In genomic region chr4:119040261-119040660, GRCh38 we compare ENCODE assay signal across 11 cellular contexts.
DNase-seq lines count a peak whose midpoint lies in the region; ATAC-seq and TF ChIP-seq lines count a peak whose summit lies in the region.
"Had no signal": no experiment of that assay in that cellular context is flagged by ENCODE, and none has a peak within 500 bp of the region (broad histone marks: within the 10 kb centered on the region; RNA-seq: fewer than 3 reads in every experiment).

No MANE protein-coding gene starts in this region.

- H3K9me3 ChIP-seq in spleen: no peaks in the 10 kb centered on the region
- no peaks in the 10 kb centered on the region for H3K9me3 ChIP-seq in naive thymus-derived CD4-positive, alpha-beta T cell (ENCODE audit: control insufficient read depth in 2 of 3, low read length in 3 of 3)

- CTCF ChIA-PET in naive thymus-derived CD4-positive, alpha-beta T cell (lab: Charles Lee): interaction anchor here (1.0 to 3.9 kb wide), 6 partner anchors 47 to 452 kb away, joined by 3 to 29 read pairs (median 3); partner anchors contain the start of gene USP53

- POLR2A ChIA-PET in naive thymus-derived CD4-positive, alpha-beta T cell (lab: Charles Lee): interaction anchor here (0.7 to 1.9 kb wide), 3 partner anchors 173 to 260 kb away, joined by 3 to 8 read pairs (median 4); partner anchors contain the start of gene USP53

- H3K27me3 ChIP-seq in brain microvascular endothelial cell (replicated peaks): no peaks in the 10 kb centered on the region
- H3K27me3 ChIP-seq in spleen (replicated peaks in 1 of 7): no peaks in the 10 kb centered on the region
- H3K27me3 ChIP-seq in naive thymus-derived CD4-positive, alpha-beta T cell (ENCODE audit: control insufficient read depth in 2 of 2, insufficient read depth in 2 of 2, low read length in 2 of 2): no peaks in the 10 kb centered on the region

- no peaks in the 10 kb centered on the region for H3K36me3 Mint-ChIP-seq in naive thymus-derived CD4-positive, alpha-beta T cell

- WGBS in spleen, 5 donors: 74 to 89% (median 86%) methylated on average over 3 of the region's 3 CpGs

- TF ChIP-seq POLR2A in spleen (IDR thresholded peaks at IDR 0.05): no peak

- no peaks in the 10 kb centered on the region for H3K36me3 ChIP-seq in brain microvascular endothelial cell (replicated peaks)
- no peaks in the 10 kb centered on the region for H3K36me3 ChIP-seq in spleen
- no peaks in the 10 kb centered on the region for H3K36me3 ChIP-seq in naive thymus-derived CD4-positive, alpha-beta T cell (ENCODE audit: control insufficient read depth in 2 of 3, insufficient read depth in 3 of 3, low read length in 3 of 3)

- ATAC-seq in naive thymus-derived CD4-positive, alpha-beta T cell: no peak
- ATAC-seq in HG03097 (IDR thresholded peaks at IDR 0.05; ENCODE audit: low FRiP score, unreplicated experiment): no peak

- H3K4me3 ChIP-seq in brain microvascular endothelial cell (ENCODE audit: low read depth, low read length): no peak overlapping the region
- no peak overlapping the region for H3K4me3 ChIP-seq in spleen
- H3K4me3 ChIP-seq in naive thymus-derived CD4-positive, alpha-beta T cell (ENCODE audit: low read length): no peak overlapping the region

- TF ChIP-seq CTCF in brain microvascular endothelial cell (IDR thresholded peaks at IDR 0.05; ENCODE audit: low read depth, low read length, missing control alignments): no peak
- TF ChIP-seq CTCF in spleen (IDR thresholded peaks at IDR 0.05 in 8 of 11, conservative IDR thresholded peaks at IDR 0.05 in 3 of 11): no peak

- peaks cover 0 to 25% (median 11%) of the 10 kb centered on the region in 6 donors for H3K4me1 ChIP-seq in spleen
- H3K4me1 ChIP-seq in naive thymus-derived CD4-positive, alpha-beta T cell (ENCODE audit: control insufficient read depth in 2 of 2, insufficient read depth in 2 of 2, low read length in 2 of 2): no peaks in the 10 kb centered on the region

- no peaks in the 10 kb centered on the region for H3K27me3 Mint-ChIP-seq in naive thymus-derived CD4-positive, alpha-beta T cell

- no peak overlapping the region for H3K4me3 Mint-ChIP-seq in naive thymus-derived CD4-positive, alpha-beta T cell

- in situ Hi-C loops in brain microvascular endothelial cell (cut with HindIII; ENCODE audit: low pct_ligation_motif_present, low sequenced_read_pairs): no loop called here
- in situ Hi-C loops in G401 (cut with HindIII; ENCODE audit: low sequenced_read_pairs): no loop called here

- H3K27ac Mint-ChIP-seq in naive thymus-derived CD4-positive, alpha-beta T cell: no peak overlapping the region

- peaks cover 0 to 12% (median 0%) of the 10 kb centered on the region in 7 donors for H3K4me1 Mint-ChIP-seq in naive thymus-derived CD4-positive, alpha-beta T cell

- H3K27ac ChIP-seq in brain microvascular endothelial cell (peak overlapping the region; percentile 67), spleen (peak overlapping the region in 6 of 8 donors; percentile 9 to 64 (median 32))
- no peak overlapping the region for H3K27ac ChIP-seq in naive thymus-derived CD4-positive, alpha-beta T cell (ENCODE audit: low read depth, low read length)

- intact Hi-C loops in spleen (cut with DNase I; ENCODE audit: low total_unique reads): loop anchor here (5.0 to 10.0 kb wide), 2 partner anchors 175 to 242 kb away; partner anchors contain the start of gene USP53
- intact Hi-C loops in naive thymus-derived CD4-positive, alpha-beta T cell (cut with micrococcal nuclease): loop anchor here (5.0 to 10.0 kb wide), 9 partner anchors 58 to 1015 kb away; partner anchors contain the start of gene PDE5A (in 1 of the 2)

- H3K9me3 Mint-ChIP-seq in naive thymus-derived CD4-positive, alpha-beta T cell: no peaks in the 10 kb centered on the region

- peak; percentile 55 for DNase-seq in EH (ENCODE audit: low read depth)
- no peak for DNase-seq in brain microvascular endothelial cell
- peak; percentile 51 for DNase-seq in iris pigment epithelial cell (ENCODE audit: low read depth)
- DNase-seq in spleen: no peak
- DNase-seq in naive thymus-derived CD4-positive, alpha-beta T cell: no peak
- DNase-seq in islet precursor cell: no peak
- DNase-seq in G401 (ENCODE audit: low spot score): no peak
- DNase-seq: DND-41, MM.1S, SW 1271 had no signal

Comparison
In these comparisons a context has a peak if more than half of its experiments do, and no peak if none do; other contexts are left out.
1. DNase-seq: peak in EH (single experiment) and iris pigment epithelial cell (single experiment); none in brain microvascular endothelial cell (single experiment), spleen (single experiment), naive thymus-derived CD4-positive, alpha-beta T cell (0 of 9), islet precursor cell (single experiment) and G401 (single experiment).